2 cellular contexts compared by ENCODE assay signal in the genomic region with DNA sequence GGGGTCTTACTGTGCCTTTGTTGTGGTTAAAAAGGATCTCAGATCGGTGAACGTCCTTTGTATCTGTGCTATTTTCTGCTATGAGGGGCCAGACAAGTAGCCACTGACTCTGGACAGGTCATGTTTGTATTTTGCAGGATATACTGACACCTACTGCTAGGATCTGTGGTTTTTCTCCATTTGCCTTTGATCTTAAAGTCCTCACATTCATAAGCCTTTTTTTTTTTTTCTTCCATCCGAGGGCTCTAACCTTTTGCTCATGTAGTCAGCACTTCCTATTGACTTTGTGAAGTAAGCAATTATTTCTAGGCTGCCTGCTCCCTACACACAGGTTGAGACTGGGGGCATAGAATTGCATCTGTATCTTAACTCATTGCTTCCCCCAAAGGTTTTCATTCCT.
TF ChIP-seq lines count a peak whose summit lies in the region.

No MANE protein-coding gene starts in this region.

TF ChIP-seq in HepG2, 621 proteins besides CTCF, POLR2A, EP300 and RAD21 (continues in another document):
- TF ChIP-seq, protein P1, sequence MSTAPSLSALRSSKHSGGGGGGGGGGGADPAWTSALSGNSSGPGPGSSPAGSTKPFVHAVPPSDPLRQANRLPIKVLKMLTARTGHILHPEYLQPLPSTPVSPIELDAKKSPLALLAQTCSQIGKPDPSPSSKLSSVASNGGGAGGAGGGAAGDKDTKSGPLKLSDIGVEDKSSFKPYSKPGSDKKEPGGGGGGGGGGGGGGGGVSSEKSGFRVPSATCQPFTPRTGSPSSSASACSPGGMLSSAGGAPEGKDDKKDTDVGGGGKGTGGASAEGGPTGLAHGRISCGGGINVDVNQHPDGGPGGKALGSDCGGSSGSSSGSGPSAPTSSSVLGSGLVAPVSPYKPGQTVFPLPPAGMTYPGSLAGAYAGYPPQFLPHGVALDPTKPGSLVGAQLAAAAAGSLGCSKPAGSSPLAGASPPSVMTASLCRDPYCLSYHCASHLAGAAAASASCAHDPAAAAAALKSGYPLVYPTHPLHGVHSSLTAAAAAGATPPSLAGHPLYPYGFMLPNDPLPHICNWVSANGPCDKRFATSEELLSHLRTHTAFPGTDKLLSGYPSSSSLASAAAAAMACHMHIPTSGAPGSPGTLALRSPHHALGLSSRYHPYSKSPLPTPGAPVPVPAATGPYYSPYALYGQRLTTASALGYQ (CRISPR knock-in tag; IDR thresholded peaks at IDR 0.05): no peak
- TF ChIP-seq RARA (CRISPR knock-in tag; IDR thresholded peaks at IDR 0.05) (peak; percentile 39; the same call in 1 of the 2 replicates), JUND (CRISPR knock-in tag; IDR thresholded peaks at IDR 0.05) (no peak), ERF (CRISPR knock-in tag; IDR thresholded peaks at IDR 0.05) (no peak), TCF7 (IDR thresholded peaks at IDR 0.05; ENCODE audit: low read depth) (peak; percentile 42; the same call in 1 of the 2 replicates), ZNF737 (CRISPR knock-in tag; IDR thresholded peaks at IDR 0.05; ENCODE audit: borderline replicate concordance) (no peak), FOXA1 (IDR thresholded peaks at IDR 0.05) (no peak), FOXA1 (CRISPR knock-in tag; IDR thresholded peaks at IDR 0.05) (no peak), U2AF2 (IDR thresholded peaks at IDR 0.05; ENCODE audit: low read depth, low read length) (no peak), SP5 (CRISPR knock-in tag; IDR thresholded peaks at IDR 0.05; ENCODE audit: borderline replicate concordance, low read depth) (no peak), MAFK (conservative IDR thresholded peaks at IDR 0.05 in 1 of 2, IDR thresholded peaks at IDR 0.05 in 1 of 2; ENCODE audit: low read length in 2 of 2) (peak; percentile 30 to 54; a peak in 3 of 4 replicates), EZH2 (conservative IDR thresholded peaks at IDR 0.05; ENCODE audit: low read depth, low read length) (no peak), ZNF605 (CRISPR knock-in tag; IDR thresholded peaks at IDR 0.05) (no peak), SOX6 (IDR thresholded peaks at IDR 0.05) (no peak), SOX6 (CRISPR knock-in tag; IDR thresholded peaks at IDR 0.05) (0 out of 2 replicates have a peak, but pooled peaks have one; percentile 9), ARNTL (CRISPR knock-in tag; IDR thresholded peaks at IDR 0.05) (no peak), CEBPB (IDR thresholded peaks at IDR 0.05; ENCODE audit: borderline replicate concordance, low read depth, low read length) (no peak), JARID2 (CRISPR knock-in tag; IDR thresholded peaks at IDR 0.05; ENCODE audit: insufficient replicate concordance) (no peak), PRPF4 (IDR thresholded peaks at IDR 0.05; ENCODE audit: low read depth, low read length, poor library complexity, severe bottlenecking) (no peak), ZNF781 (CRISPR knock-in tag; IDR thresholded peaks at IDR 0.05; ENCODE audit: borderline replicate concordance, not compliant biosample characterization) (no peak), CBX1 (IDR thresholded peaks at IDR 0.05; ENCODE audit: low read depth) (no peak), HHEX (CRISPR knock-in tag; IDR thresholded peaks at IDR 0.05) (no peak)
- TF ChIP-seq, protein P2, sequence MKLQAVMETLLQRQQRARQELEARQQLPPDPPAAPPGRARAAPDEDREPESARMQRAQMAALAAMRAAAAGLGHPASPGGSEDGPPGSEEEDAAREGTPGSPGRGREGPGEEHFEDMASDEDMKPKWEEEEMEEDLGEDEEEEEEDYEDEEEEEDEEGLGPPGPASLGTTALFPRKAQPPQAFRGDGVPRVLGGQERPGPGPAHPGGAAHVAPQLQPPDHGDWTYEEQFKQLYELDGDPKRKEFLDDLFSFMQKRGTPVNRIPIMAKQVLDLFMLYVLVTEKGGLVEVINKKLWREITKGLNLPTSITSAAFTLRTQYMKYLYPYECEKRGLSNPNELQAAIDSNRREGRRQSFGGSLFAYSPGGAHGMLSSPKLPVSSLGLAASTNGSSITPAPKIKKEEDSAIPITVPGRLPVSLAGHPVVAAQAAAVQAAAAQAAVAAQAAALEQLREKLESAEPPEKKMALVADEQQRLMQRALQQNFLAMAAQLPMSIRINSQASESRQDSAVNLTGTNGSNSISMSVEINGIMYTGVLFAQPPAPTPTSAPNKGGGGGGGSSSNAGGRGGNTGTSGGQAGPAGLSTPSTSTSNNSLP (IDR thresholded peaks at IDR 0.05; ENCODE audit: low read depth, low read length): no peak
- TF ChIP-seq, protein P3, sequence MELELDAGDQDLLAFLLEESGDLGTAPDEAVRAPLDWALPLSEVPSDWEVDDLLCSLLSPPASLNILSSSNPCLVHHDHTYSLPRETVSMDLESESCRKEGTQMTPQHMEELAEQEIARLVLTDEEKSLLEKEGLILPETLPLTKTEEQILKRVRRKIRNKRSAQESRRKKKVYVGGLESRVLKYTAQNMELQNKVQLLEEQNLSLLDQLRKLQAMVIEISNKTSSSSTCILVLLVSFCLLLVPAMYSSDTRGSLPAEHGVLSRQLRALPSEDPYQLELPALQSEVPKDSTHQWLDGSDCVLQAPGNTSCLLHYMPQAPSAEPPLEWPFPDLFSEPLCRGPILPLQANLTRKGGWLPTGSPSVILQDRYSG (CRISPR knock-in tag; IDR thresholded peaks at IDR 0.05): no peak
- TF ChIP-seq, protein P4, sequence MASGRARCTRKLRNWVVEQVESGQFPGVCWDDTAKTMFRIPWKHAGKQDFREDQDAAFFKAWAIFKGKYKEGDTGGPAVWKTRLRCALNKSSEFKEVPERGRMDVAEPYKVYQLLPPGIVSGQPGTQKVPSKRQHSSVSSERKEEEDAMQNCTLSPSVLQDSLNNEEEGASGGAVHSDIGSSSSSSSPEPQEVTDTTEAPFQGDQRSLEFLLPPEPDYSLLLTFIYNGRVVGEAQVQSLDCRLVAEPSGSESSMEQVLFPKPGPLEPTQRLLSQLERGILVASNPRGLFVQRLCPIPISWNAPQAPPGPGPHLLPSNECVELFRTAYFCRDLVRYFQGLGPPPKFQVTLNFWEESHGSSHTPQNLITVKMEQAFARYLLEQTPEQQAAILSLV (CRISPR knock-in tag; IDR thresholded peaks at IDR 0.05; ENCODE audit: borderline replicate concordance): no peak
- TF ChIP-seq, protein P5, sequence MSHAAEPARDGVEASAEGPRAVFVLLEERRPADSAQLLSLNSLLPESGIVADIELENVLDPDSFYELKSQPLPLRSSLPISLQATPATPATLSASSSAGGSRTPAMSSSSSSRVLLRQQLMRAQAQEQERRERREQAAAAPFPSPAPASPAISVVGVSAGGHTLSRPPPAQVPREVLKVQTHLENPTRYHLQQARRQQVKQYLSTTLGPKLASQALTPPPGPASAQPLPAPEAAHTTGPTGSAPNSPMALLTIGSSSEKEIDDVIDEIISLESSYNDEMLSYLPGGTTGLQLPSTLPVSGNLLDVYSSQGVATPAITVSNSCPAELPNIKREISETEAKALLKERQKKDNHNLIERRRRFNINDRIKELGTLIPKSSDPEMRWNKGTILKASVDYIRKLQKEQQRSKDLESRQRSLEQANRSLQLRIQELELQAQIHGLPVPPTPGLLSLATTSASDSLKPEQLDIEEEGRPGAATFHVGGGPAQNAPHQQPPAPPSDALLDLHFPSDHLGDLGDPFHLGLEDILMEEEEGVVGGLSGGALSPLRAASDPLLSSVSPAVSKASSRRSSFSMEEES (CRISPR knock-in tag; IDR thresholded peaks at IDR 0.05): no peak

TF ChIP-seq in H1, 55 proteins besides CTCF, POLR2A, EP300 and RAD21:
- TF ChIP-seq RFX5 (IDR thresholded peaks at IDR 0.05; ENCODE audit: borderline replicate concordance, low read depth, low read length) (no peak), SIN3A (conservative IDR thresholded peaks at IDR 0.05 in 1 of 2, IDR thresholded peaks at IDR 0.05 in 1 of 2; ENCODE audit: low read depth in 1 of 2, low read length in 2 of 2) (no peak), POU5F1 (IDR thresholded peaks at IDR 0.05; ENCODE audit: low read depth, low read length) (no peak), SP1 (IDR thresholded peaks at IDR 0.05; ENCODE audit: low read depth, low read length) (no peak), EZH2 (IDR thresholded peaks at IDR 0.05; ENCODE audit: low read depth, low read length, severe bottlenecking) (no peak), SP4 (IDR thresholded peaks at IDR 0.05; ENCODE audit: low read length) (no peak), NANOG (IDR thresholded peaks at IDR 0.05; ENCODE audit: insufficient read depth, low read depth, low read length, poor library complexity, severe bottlenecking) (no peak), JUN (IDR thresholded peaks at IDR 0.05; ENCODE audit: low read depth, low read length) (no peak), YY1 (IDR thresholded peaks at IDR 0.05; ENCODE audit: low read depth, low read length) (no peak), TEAD4 (IDR thresholded peaks at IDR 0.05; ENCODE audit: low read depth, low read length) (no peak)
- TF ChIP-seq, protein P6, sequence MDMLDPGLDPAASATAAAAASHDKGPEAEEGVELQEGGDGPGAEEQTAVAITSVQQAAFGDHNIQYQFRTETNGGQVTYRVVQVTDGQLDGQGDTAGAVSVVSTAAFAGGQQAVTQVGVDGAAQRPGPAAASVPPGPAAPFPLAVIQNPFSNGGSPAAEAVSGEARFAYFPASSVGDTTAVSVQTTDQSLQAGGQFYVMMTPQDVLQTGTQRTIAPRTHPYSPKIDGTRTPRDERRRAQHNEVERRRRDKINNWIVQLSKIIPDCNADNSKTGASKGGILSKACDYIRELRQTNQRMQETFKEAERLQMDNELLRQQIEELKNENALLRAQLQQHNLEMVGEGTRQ (IDR thresholded peaks at IDR 0.05; ENCODE audit: low read length): no peak
